Comparison of ENCODE assay signal across 8 cellular contexts in genomic region chr1:15524283-15525042, GRCh38. TPM values are rescaled to one million over a fixed set of nuclear protein-coding genes. Genes with fewer than 3 reads are reported as not detected.
A peak's percentile ranks its signal among the peaks of the same experiment; 100 is the strongest.
DNase-seq lines count a peak whose midpoint lies in the region; ATAC-seq, FAIRE-seq and TF ChIP-seq lines count a peak whose summit lies in the region.

No MANE protein-coding gene starts in this region.

- POLR2A ChIA-PET in T-cell (lab: Charles Lee), result no interaction called here

- peak; percentile 36 for ATAC-seq in HG02852 (IDR thresholded peaks at IDR 0.05; ENCODE audit: unreplicated experiment)
- peak; percentile 60 to 77 (median 62) for ATAC-seq in T-cell (replicated peaks in 1 of 4)
- ATAC-seq in heart right ventricle, result peak; percentile 72 to 83 (median 78)
- peak; percentile 86 to 91 for ATAC-seq in upper lobe of left lung (ENCODE audit: low FRiP score in 2 of 2)

- peaks cover 4% of the 10 kb centered on the region for H3K36me3 Mint-ChIP-seq in T-cell

- intact Hi-C loops in heart right ventricle (cut with DNase I) (loop anchor here in 3 of 10 donors (5.0 to 10.0 kb wide), 2 partner anchors 90 to 93 kb away; partner anchors contain the start of gene DDI2 (in 3 of the 3)), posterior vena cava (cut with DNase I) (no loop called here)

- WGBS in heart right ventricle, 2 donors, result 0 to 1% methylated on average over 47 to 86 of the region's 87 CpGs
- 1% methylated on average over 22 of the region's 87 CpGs; no CpG with 5 or more reads in 1 of the 2 donors for WGBS in upper lobe of left lung, 2 donors

- DNase-seq in GM12891 (ENCODE audit: insufficient read length, low spot score) (peak; percentile 84), NCI-H146 (lab: John Stamatoyannopoulos, UW) (peak; percentile 99), T-cell (peak; percentile 94 to 100 (median 100)), amniotic epithelial cell (ENCODE audit: low read depth) (peak; percentile 92), heart right ventricle (peak; percentile 100), posterior vena cava (ENCODE audit: low spot score) (peak; percentile 100), upper lobe of left lung (peak; percentile 100)

- H3K4me1 ChIP-seq in heart right ventricle, result peaks cover 3 to 48% (median 37%) of the 10 kb centered on the region in 9 donors
- peaks cover 27 to 43% (median 33%) of the 10 kb centered on the region in 4 donors for H3K4me1 ChIP-seq in upper lobe of left lung

- peak overlapping the region; percentile 95 to 100 for H3K27ac Mint-ChIP-seq in T-cell

- H3K27ac ChIP-seq in heart right ventricle, result peak overlapping the region; percentile 88 to 99 (median 96)
- peak overlapping the region; percentile 96 to 100 (median 96) for H3K27ac ChIP-seq in upper lobe of left lung

- H3K9me3 Mint-ChIP-seq in T-cell, result no peaks in the 10 kb centered on the region

- TF ChIP-seq CTCF in heart right ventricle (IDR thresholded peaks at IDR 0.05) (no peak), upper lobe of left lung (IDR thresholded peaks at IDR 0.05) (no peak)

- H3K27me3 ChIP-seq in heart right ventricle, result no peaks in the 10 kb centered on the region
- H3K27me3 ChIP-seq in upper lobe of left lung, result no peaks in the 10 kb centered on the region

- H3K27me3 Mint-ChIP-seq in T-cell, result no peaks in the 10 kb centered on the region

- peak in 1 of 4 donors; percentile 30 for TF ChIP-seq EP300 in upper lobe of left lung (IDR thresholded peaks at IDR 0.05)

- peak; percentile 99 for FAIRE-seq in GM12891 (lab: Jason Lieb, UNC)

- H3K36me3 ChIP-seq in heart right ventricle, result peaks cover 0 to 7% (median 0%) of the 10 kb centered on the region in 9 donors
- H3K36me3 ChIP-seq in upper lobe of left lung, result no peaks in the 10 kb centered on the region

- peaks cover 52 to 65% (median 56%) of the 10 kb centered on the region in 3 donors for H3K4me1 Mint-ChIP-seq in T-cell

- H3K4me3 Mint-ChIP-seq in T-cell, result peak overlapping the region; percentile 77 to 92 (median 83)

- H3K9me3 ChIP-seq in heart right ventricle (no peaks in the 10 kb centered on the region), upper lobe of left lung (no peaks in the 10 kb centered on the region)

- TF ChIP-seq POLR2A in GM12891 (IDR thresholded peaks at IDR 0.05; ENCODE audit: low read depth, low read length) (no peak), upper lobe of left lung (IDR thresholded peaks at IDR 0.05) (no peak)

- CTCF ChIA-PET in T-cell (lab: Charles Lee), result interaction anchor here in 1 of 2 donors (0.5 kb wide), 1 partner anchor 103 kb away, joined by 3 read pairs; no protein-coding TSS in a partner anchor

- H3K4me3 ChIP-seq in heart right ventricle (peak overlapping the region; percentile 44 to 94 (median 72)), upper lobe of left lung (peak overlapping the region in 3 of 4 donors; percentile 73 to 96 (median 83))

TF ChIP-seq in GM12891, 5 proteins besides CTCF, POLR2A, EP300 and RAD21:
- TF ChIP-seq TAF1 (IDR thresholded peaks at IDR 0.05; ENCODE audit: low read depth, low read length) (no peak), PAX5 (IDR thresholded peaks at IDR 0.05; ENCODE audit: insufficient read depth, low read length, severe bottlenecking) (peak; percentile 8), POLR2AphosphoS5 (IDR thresholded peaks at IDR 0.05; ENCODE audit: low read depth, low read length) (no peak), POU2F2 (IDR thresholded peaks at IDR 0.05; ENCODE audit: low read depth, low read length) (0 out of 2 replicates have a peak, but pooled peaks have one; percentile 13)

RNA-seq across cellular contexts. Expression of gene CASP9, which starts 0.4 kb away (rescaled TPM):
- polyA plus RNA-seq in GM12891 (2012; ENCODE audit: low read depth, missing spikeins), result 6.1 TPM
- total RNA-seq in T-cell (10 to 100 TPM; 12.0 to 18.3 (median 14.5) TPM), heart right ventricle (10 to 100 TPM in 9 of 10 donors, 1 to 10 TPM in 1; 8.6 to 16.6 (median 14.2) TPM), posterior vena cava (10 to 100 TPM in 1 of 2 donors, 1 to 10 TPM in 1; 9.7 to 10.8 TPM), upper lobe of left lung (10 to 100 TPM; 11.9 to 40.9 (median 15.0) TPM)
- polyA plus RNA-seq in heart right ventricle, result 10 to 100 TPM; 14.3 to 22.2 TPM

RNA-seq across cellular contexts. Expression of gene DNAJC16, which starts 2.2 kb away (rescaled TPM):
- 3.8 TPM for polyA plus RNA-seq in GM12891 (2012; ENCODE audit: low read depth, missing spikeins)
- total RNA-seq in T-cell (10 to 100 TPM; 16.5 to 27.0 (median 22.4) TPM), heart right ventricle (10 to 100 TPM; 13.7 to 22.8 (median 19.1) TPM), posterior vena cava (10 to 100 TPM; 12.4 to 14.2 TPM), upper lobe of left lung (10 to 100 TPM; 12.7 to 23.0 (median 17.1) TPM)
- 1 to 10 TPM; 4.7 to 6.4 TPM for polyA plus RNA-seq in heart right ventricle

RNA-seq across cellular contexts. Expression of gene CELA2B, which starts 48.6 kb away (rescaled TPM):
- not detected for polyA plus RNA-seq in GM12891 (2012; ENCODE audit: low read depth, missing spikeins)
- total RNA-seq in T-cell (under 1 TPM in 2 of 5 donors, not detected in 3; 0.30 to 0.41 TPM), heart right ventricle (not detected), posterior vena cava (under 1 TPM in 1 of 2 donors, not detected in 1; 0.33 TPM), upper lobe of left lung (1 to 10 TPM in 2 of 6 donors, under 1 TPM in 1, not detected in 3; 0.91 to 1.8 (median 1.3) TPM)
- not detected for polyA plus RNA-seq in heart right ventricle

Comparison
In these comparisons a context has a peak if more than half of its experiments do, and no peak if none do; other contexts are left out.
1. Peak in every context shown above with its lines: DNase-seq, ATAC-seq, H3K4me3 ChIP-seq and H3K27ac ChIP-seq.
2. ATAC-seq: peak in every context shown above with its lines; median percentile 88 in upper lobe of left lung; 78 in heart right ventricle; 62 in T-cell; 36 in HG02852.